36 cellular contexts compared by ENCODE assay signal in the genomic region with DNA sequence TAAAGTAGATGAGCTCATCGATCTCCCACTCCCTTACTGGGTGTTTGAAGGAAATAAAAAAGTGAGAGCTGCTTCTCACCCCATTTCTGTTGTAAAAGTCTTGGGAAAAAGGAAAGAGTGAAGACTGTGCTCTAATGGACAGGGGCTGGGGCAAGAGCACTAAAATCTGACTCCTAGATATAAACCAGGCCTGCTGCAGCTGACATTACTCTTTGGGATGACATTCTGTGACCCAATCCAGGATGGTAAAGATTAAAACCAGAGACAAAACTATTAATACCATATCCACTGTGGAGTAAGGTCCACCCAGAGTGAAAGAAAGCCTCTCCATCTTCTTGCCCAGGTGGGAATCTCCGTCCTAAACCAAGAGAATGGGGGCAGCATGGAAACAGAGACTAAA.
"Had no signal": no experiment of that assay in that cellular context is flagged by ENCODE, and none has a peak within 500 bp of the region (broad histone marks: within the 10 kb centered on the region; RNA-seq: fewer than 3 reads in every experiment).

No MANE protein-coding gene starts in this region.

- DNase-seq: Karpas-422, Kasumi-1, KG1, MG63, MM.1S, MV-4-11, NCI-H1048, NCI-H1092, NCI-H1092 treated with DMSO at 0.1 percent for 48 hours, NCI-H1105, NCI-H1105 treated with DMSO at 0.1 percent for 48 hours, NCI-H1417, NCI-H1417 treated with DMSO at 0.1 percent for 48 hours, NCI-H1436, NCI-H1436 treated with DMSO at 0.1 percent for 48 hours, NCI-H146, NCI-H1694, NCI-H1694 treated with DMSO at 0.1 percent for 48 hours, NCI-H187, NCI-H187 treated with DMSO at 0.1 percent for 48 hours, NCI-H1930, NCI-H2029, NCI-H2029 treated with DMSO at 0.1 percent for 48 hours, NCI-H2081, NCI-H2081 treated with DMSO at 0.1 percent for 48 hours, NCI-H2107, NCI-H2171, NCI-H2171 treated with DMSO at 0.1 percent for 48 hours, NCI-H2227 treated with DMSO at 0.1 percent for 48 hours, NCI-H226, NCI-H345, NCI-H446, NCI-H446 treated with DMSO at 0.1 percent for 48 hours, NCI-H510A, NCI-H510A treated with DMSO at 0.1 percent for 48 hours had no signal

- H3K4me2 ChIP-seq: KMS-11 had no signal

- H3K27ac ChIP-seq: KMS-11 had no signal

- H3K36me3 ChIP-seq: MG63 had no signal

- H3K4me3 ChIP-seq: MG63 had no signal

- H3K27me3 ChIP-seq: MG63 had no signal

- H3K9me3 ChIP-seq: MG63 had no signal

- H3K9ac ChIP-seq: KMS-11 had no signal
